In the genomic region with DNA sequence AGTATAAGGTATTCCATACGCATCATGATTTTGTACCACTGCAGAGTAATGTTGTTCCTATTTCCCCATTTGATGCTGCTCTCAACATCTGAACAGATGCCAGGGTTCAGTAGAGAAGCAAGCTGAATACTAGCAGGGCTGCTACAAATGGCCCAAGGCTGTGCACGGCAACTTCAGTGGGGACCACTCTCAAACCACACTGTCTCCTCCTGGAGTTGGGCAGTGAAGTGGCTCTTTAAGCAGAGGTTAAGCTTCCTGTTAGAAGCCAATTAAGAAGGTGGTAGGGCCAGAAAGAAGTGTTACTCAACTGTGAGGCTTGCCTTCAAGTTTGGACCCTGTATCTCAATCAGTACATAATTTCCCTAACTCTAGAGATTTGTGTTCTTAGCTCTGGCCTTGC, we compare ENCODE assay signal across 18 cellular contexts. TPM values are rescaled to one million over a fixed set of nuclear protein-coding genes. Genes with fewer than 3 reads are reported as not detected.
DNase-seq lines count a peak whose midpoint lies in the region; TF ChIP-seq lines count a peak whose summit lies in the region.
"Had no signal": no experiment of that assay in that cellular context is flagged by ENCODE, and none has a peak within 500 bp of the region (broad histone marks: within the 10 kb centered on the region; RNA-seq: fewer than 3 reads in every experiment).

No MANE protein-coding gene starts in this region.

- peaks cover 87% of the 10 kb centered on the region for H3K36me3 Mint-ChIP-seq in activated T-cell treated with anti-CD3 and anti-CD28 coated beads, Interleukin-2, amount 50 U/mL, for 24 hours (ENCODE audit: low read depth)
- peaks cover 55% of the 10 kb centered on the region for H3K36me3 Mint-ChIP-seq in HFFc6 (ENCODE audit: low read depth)
- peaks cover 31% of the 10 kb centered on the region for H3K36me3 Mint-ChIP-seq in chondrocyte (ENCODE audit: low read depth)
- peaks cover 59% of the 10 kb centered on the region for H3K36me3 Mint-ChIP-seq in osteocyte (ENCODE audit: unreplicated experiment)

- peaks cover 33% of the 10 kb centered on the region for H3K4me1 Mint-ChIP-seq in activated T-cell treated with anti-CD3 and anti-CD28 coated beads, Interleukin-2, amount 50 U/mL, for 24 hours (ENCODE audit: low read depth)
- peaks cover 46% of the 10 kb centered on the region for H3K4me1 Mint-ChIP-seq in HFFc6 (ENCODE audit: low read depth)
- peaks cover 19% of the 10 kb centered on the region for H3K4me1 Mint-ChIP-seq in chondrocyte (ENCODE audit: low read depth)
- peaks cover 16% of the 10 kb centered on the region for H3K4me1 Mint-ChIP-seq in osteocyte (ENCODE audit: unreplicated experiment)

- no peak for TF ChIP-seq CTCF in HFFc6 (IDR thresholded peaks at IDR 0.05)
- TF ChIP-seq CTCF in chondrocyte (IDR thresholded peaks at IDR 0.05), result no peak
- TF ChIP-seq CTCF in osteocyte (IDR thresholded peaks at IDR 0.05), result no peak

- H3K4me3 Mint-ChIP-seq in activated T-cell treated with anti-CD3 and anti-CD28 coated beads, Interleukin-2, amount 50 U/mL, for 24 hours, result no peak overlapping the region
- H3K4me3 Mint-ChIP-seq in HFFc6 (no peak overlapping the region), chondrocyte (ENCODE audit: unreplicated experiment) (no peak overlapping the region), osteocyte (ENCODE audit: unreplicated experiment) (no peak overlapping the region)
- H3K4me3 Mint-ChIP-seq: CD4-positive, alpha-beta memory T cell; GM23338 had no signal

- DNase-seq in activated T-cell treated with anti-CD3 and anti-CD28 coated beads, Interleukin-2, amount 50 U/mL, for 24 hours, result no peak
- no peak for DNase-seq in activated T-cell treated with anti-CD3 and anti-CD28 coated beads, Interleukin-2, amount 50 U/mL, for 1 hour
- DNase-seq in HFFc6 (no peak), chondrocyte (ENCODE audit: low spot score) (no peak), osteocyte (ENCODE audit: extremely low spot score, unreplicated experiment) (no peak), Ammon's horn (ENCODE audit: low spot score) (no peak), superior temporal gyrus (ENCODE audit: extremely low spot score) (no peak), NCI-H226 (no peak)
- DNase-seq: BE2C; Caco-2; CD4-positive, alpha-beta memory T cell; KG1; NCI-H1092; NCI-H1436; NCI-H1930; NCI-H524 treated with DMSO at 0.1 percent for 48 hours; Right ventricle myocardium superior had no signal

- H3K27ac Mint-ChIP-seq in activated T-cell treated with anti-CD3 and anti-CD28 coated beads, Interleukin-2, amount 50 U/mL, for 24 hours, result peak overlapping the region; percentile 33
- H3K27ac Mint-ChIP-seq in HFFc6, result peak overlapping the region; percentile 48
- H3K27ac Mint-ChIP-seq in chondrocyte (ENCODE audit: unreplicated experiment), result peak overlapping the region; percentile 49
- H3K27ac Mint-ChIP-seq in osteocyte (ENCODE audit: unreplicated experiment), result peak overlapping the region; percentile 14

- H3K27me3 Mint-ChIP-seq in activated T-cell treated with anti-CD3 and anti-CD28 coated beads, Interleukin-2, amount 50 U/mL, for 24 hours, result no peaks in the 10 kb centered on the region
- H3K27me3 Mint-ChIP-seq in HFFc6 (ENCODE audit: insufficient read depth) (no peaks in the 10 kb centered on the region), chondrocyte (ENCODE audit: low read depth) (no peaks in the 10 kb centered on the region), osteocyte (ENCODE audit: unreplicated experiment) (no peaks in the 10 kb centered on the region)
- H3K27me3 Mint-ChIP-seq: CD4-positive, alpha-beta memory T cell had no signal

- H3K9me3 Mint-ChIP-seq in activated T-cell treated with anti-CD3 and anti-CD28 coated beads, Interleukin-2, amount 50 U/mL, for 24 hours, result no peaks in the 10 kb centered on the region
- H3K9me3 Mint-ChIP-seq in HFFc6 (no peaks in the 10 kb centered on the region), chondrocyte (ENCODE audit: low read depth) (no peaks in the 10 kb centered on the region), osteocyte (ENCODE audit: unreplicated experiment) (no peaks in the 10 kb centered on the region)
- H3K9me3 Mint-ChIP-seq: CD4-positive, alpha-beta memory T cell; GM23338 had no signal

RNA-seq across cellular contexts. Expression of a gene that starts 32.0 kb away (rescaled TPM):
- 10 to 100 TPM; 52.1 to 61.8 (median 57.4) TPM for total RNA-seq in HFFc6 (2021; fragmentation: NEBNext Ultra II Directional; extraction: Animal tissue kit (Norgen Biotek cat#: 25700))
- total RNA-seq in chondrocyte (39.6 to 48.3 TPM (median 43.8 TPM) in 3 replicates), osteocyte (40.0 and 41.0 TPM in 2 replicates)
